Comparison of ENCODE assay signal across 14 cellular contexts in genomic region chr3:123782488-123782887, GRCh38.
"Had no signal": no experiment of that assay in that cellular context is flagged by ENCODE, and none has a peak within 500 bp of the region (broad histone marks: within the 10 kb centered on the region; RNA-seq: fewer than 3 reads in every experiment).

No MANE protein-coding gene starts in this region.

- H3K9me3 ChIP-seq: breast epithelium, esophagus squamous epithelium, left lung, pancreas, upper lobe of right lung had no signal

- ATAC-seq: activated T-cell treated with anti-CD3 and anti-CD28 coated beads, Interleukin-2, amount 50 U/mL, for 4 hours; foreskin keratinocyte; left lung; upper lobe of right lung had no signal

- DNase-seq: activated CD4-positive, alpha-beta memory T cell treated with anti-CD3 and anti-CD28 coated beads for 36 hours; activated CD4-positive, CD25-positive, alpha-beta regulatory T cell treated with anti-CD3 and anti-CD28 coated beads, Interleukin-2, amount 50 U/mL, for 72 hours; activated effector memory CD4-positive, alpha-beta T cell treated with anti-CD3 and anti-CD28 coated beads, Interleukin-2, amount 50 U/mL, for 16 hours; activated T-cell treated with anti-CD3 and anti-CD28 coated beads, Interleukin-2, amount 50 U/mL, for 4 hours; esophagus squamous epithelium; foreskin keratinocyte; head of caudate nucleus; left lung; pancreas; SW 1271; upper lobe of right lung had no signal

- H3K36me3 ChIP-seq: breast epithelium, esophagus squamous epithelium, left lung, neural progenitor cell, pancreas, upper lobe of right lung had no signal

- H2AFZ ChIP-seq: neural progenitor cell had no signal

- H3K4me1 ChIP-seq: breast epithelium, foreskin keratinocyte, neural progenitor cell, pancreas had no signal

- H3K4me3 ChIP-seq: breast epithelium, esophagus squamous epithelium, left lung, neural progenitor cell, pancreas, skin epidermis, upper lobe of right lung had no signal

- H3K27me3 ChIP-seq: breast epithelium, esophagus squamous epithelium, foreskin keratinocyte, left lung, neural progenitor cell, pancreas, upper lobe of right lung had no signal

- H3K27ac ChIP-seq: breast epithelium, esophagus squamous epithelium, foreskin keratinocyte, left lung, neural progenitor cell, pancreas, upper lobe of right lung had no signal

- H3K4me2 ChIP-seq: neural progenitor cell had no signal

- H3K9ac ChIP-seq: neural progenitor cell had no signal
